Comparison of ENCODE assay signal across 8 cellular contexts in genomic region chr14:64504310-64504896, GRCh38. TPM values are rescaled to one million over a fixed set of nuclear protein-coding genes. Genes with fewer than 3 reads are reported as not detected.
DNase-seq lines count a peak whose midpoint lies in the region; ATAC-seq and TF ChIP-seq lines count a peak whose summit lies in the region.

TSS of gene ZBTB1 (plus strand) at chr14:64504770. CDS start at chr14:64521505, 16,735 bp downstream.

- H3K4me1 Mint-ChIP-seq in activated CD4-positive, alpha-beta T cell treated with anti-CD3 and anti-CD28 coated beads, Interleukin-2, amount 10 ng/mL, durations not matched to agents 7 days and 5 days: peaks cover 61% of the 10 kb centered on the region

- DNase-seq in NCI-H526 (lab: John Stamatoyannopoulos, UW): peak; percentile 65 to 87
- peak; percentile 86 for DNase-seq in activated CD4-positive, alpha-beta T cell treated with anti-CD3 and anti-CD28 coated beads, Interleukin-2, amount 10 ng/mL, durations not matched to agents 7 days and 5 days
- peak; percentile 95 for DNase-seq in coronary artery (ENCODE audit: low spot score)
- peak; percentile 88 for DNase-seq in left lobe of liver (ENCODE audit: low spot score)
- peak; percentile 89 for DNase-seq in stimulated activated CD4-positive, alpha-beta T cell treated with anti-CD3 and anti-CD28 coated beads, Interleukin-1b, Interleukin-23, amount 100 ng/mL, for 48 hours

- ATAC-seq in GM18861 (IDR thresholded peaks at IDR 0.05; ENCODE audit: unreplicated experiment) (peak; percentile 12), HG03175 (IDR thresholded peaks at IDR 0.05; ENCODE audit: unreplicated experiment) (peak; percentile 29), left lobe of liver (peak; percentile 62)

- H3K9me3 Mint-ChIP-seq in activated CD4-positive, alpha-beta T cell treated with anti-CD3 and anti-CD28 coated beads, Interleukin-2, amount 10 ng/mL, durations not matched to agents 7 days and 5 days: no peaks in the 10 kb centered on the region

- POLR2A ChIA-PET in activated CD4-positive, alpha-beta T cell treated with anti-CD3 and anti-CD28 coated beads, Interleukin-2, amount 10 ng/mL, durations not matched to agents 7 days and 5 days (lab: Charles Lee): interaction anchor here (0.6 to 0.7 kb wide), 2 partner anchors 78 to 863 kb away, joined by 3 to 4 read pairs; partner anchors contain the start of gene WDR89

- TF ChIP-seq CTCF in 22Rv1 (IDR thresholded peaks at IDR 0.05): no peak
- TF ChIP-seq CTCF in coronary artery (IDR thresholded peaks at IDR 0.05): no peak

- peak within 1 kb of the TSS; percentile 91 for H3K4me3 ChIP-seq in coronary artery

- no peaks in the 10 kb centered on the region for H3K27me3 Mint-ChIP-seq in activated CD4-positive, alpha-beta T cell treated with anti-CD3 and anti-CD28 coated beads, Interleukin-2, amount 10 ng/mL, durations not matched to agents 7 days and 5 days

- H3K27ac ChIP-seq in 22Rv1 (peak within 1 kb of the TSS; percentile 99), coronary artery (peak within 1 kb of the TSS; percentile 99 to 100)

- H3K27ac Mint-ChIP-seq in activated CD4-positive, alpha-beta T cell treated with anti-CD3 and anti-CD28 coated beads, Interleukin-2, amount 10 ng/mL, durations not matched to agents 7 days and 5 days: peak within 1 kb of the TSS; percentile 100

- peaks cover 59% of the 10 kb centered on the region for H3K36me3 Mint-ChIP-seq in activated CD4-positive, alpha-beta T cell treated with anti-CD3 and anti-CD28 coated beads, Interleukin-2, amount 10 ng/mL, durations not matched to agents 7 days and 5 days (ENCODE audit: low read depth)

- H3K4me3 Mint-ChIP-seq in activated CD4-positive, alpha-beta T cell treated with anti-CD3 and anti-CD28 coated beads, Interleukin-2, amount 10 ng/mL, durations not matched to agents 7 days and 5 days: peak within 1 kb of the TSS; percentile 94

- CTCF ChIA-PET in activated CD4-positive, alpha-beta T cell treated with anti-CD3 and anti-CD28 coated beads, Interleukin-2, amount 10 ng/mL, durations not matched to agents 7 days and 5 days (lab: Charles Lee): interaction anchor here (1.3 kb wide), 1 partner anchor 17 kb away, joined by 3 read pairs; no protein-coding TSS in a partner anchor

RNA-seq across cellular contexts. Expression of gene ZBTB1, which starts in this region (rescaled TPM):
- 10 to 100 TPM; 66.7 to 71.1 TPM for total RNA-seq in activated CD4-positive, alpha-beta T cell treated with anti-CD3 and anti-CD28 coated beads, Interleukin-2, amount 10 ng/mL, durations not matched to agents 7 days and 5 days
- 12.1 TPM for total RNA-seq in left lobe of liver

Comparison
In these comparisons a context has a peak if more than half of its experiments do, and no peak if none do; other contexts are left out.
1. Peak in every context shown above with its lines: DNase-seq, ATAC-seq, H3K4me3 ChIP-seq and H3K27ac ChIP-seq.
2. ATAC-seq: peak in every context shown above with its lines; median percentile 62 in left lobe of liver; 29 in HG03175; 12 in GM18861.